Comparison of ENCODE assay signal across 11 cellular contexts in genomic region chr15:44798815-44799214, GRCh38.
A peak's percentile ranks its signal among the peaks of the same experiment; 100 is the strongest.
DNase-seq lines count a peak whose midpoint lies in the region; ATAC-seq and TF ChIP-seq lines count a peak whose summit lies in the region.
"Had no signal": no experiment of that assay in that cellular context is flagged by ENCODE, and none has a peak within 500 bp of the region (broad histone marks: within the 10 kb centered on the region; RNA-seq: fewer than 3 reads in every experiment).

No MANE protein-coding gene starts in this region.

- no peaks in the 10 kb centered on the region for H3K4me1 ChIP-seq in OCI-LY7 (ENCODE audit: insufficient read depth, low read length, poor library complexity, severe bottlenecking)
- H3K4me1 ChIP-seq in upper lobe of right lung, result no peaks in the 10 kb centered on the region

- H2AFZ ChIP-seq in OCI-LY7 (ENCODE audit: low read length), result no peak overlapping the region

- H3K27me3 ChIP-seq in upper lobe of right lung, result no peaks in the 10 kb centered on the region
- H3K27me3 ChIP-seq in CD4-positive, alpha-beta T cell (ENCODE audit: control insufficient read depth, insufficient read depth, low read length), result peaks cover 3% of the 10 kb centered on the region

- DNase-seq in stimulated activated naive CD8-positive, alpha-beta T cell treated with anti-CD3 and anti-CD28 coated beads, Interleukin-15, amount 100 ng/mL, for 72 hours, result no peak
- no peak for DNase-seq in stimulated activated naive CD8-positive, alpha-beta T cell treated with anti-CD3 and anti-CD28 coated beads, Interleukin-15, Interleukin-2, amounts not matched to agents 100 U/mL and 50 U/mL, for 24 hours
- no peak for DNase-seq in OCI-LY7 (ENCODE audit: low spot score)
- DNase-seq in upper lobe of right lung, result no peak
- no peak for DNase-seq in CD4-positive, alpha-beta T cell
- no peak for DNase-seq in NCI-H1105 (lab: John Stamatoyannopoulos, UW)
- DNase-seq: CD4-positive, CD25-positive, alpha-beta regulatory T cell; NCI-H345; stimulated activated naive B cell treated with anti-CD40 and anti-IgM and Interleukin-4, amounts not matched to agents 10 μg/mL and 1 μg/mL and 100 μg/mL, for 72 hours had no signal

- no peaks in the 10 kb centered on the region for H3K27me3 Mint-ChIP-seq in stimulated activated naive CD8-positive, alpha-beta T cell treated with anti-CD3 and anti-CD28 coated beads, Interleukin-15, amount 100 ng/mL, for 72 hours
- peaks cover 5% of the 10 kb centered on the region for H3K27me3 Mint-ChIP-seq in CD4-positive, alpha-beta T cell

- H3K4me3 ChIP-seq in OCI-LY7 (ENCODE audit: low read depth, low read length, poor library complexity, severe bottlenecking) (no peak overlapping the region), upper lobe of right lung (no peak overlapping the region)

- BruUV-seq in OCI-LY7 (replicated peaks; lab: Mats Ljungman, UMichigan), result no TSS peak

- TF ChIP-seq CTCF in OCI-LY7 (conservative IDR thresholded peaks at IDR 0.05; ENCODE audit: low read length) (peak; percentile 41; the same call in 1 of the 2 replicates), upper lobe of right lung (IDR thresholded peaks at IDR 0.05) (peak; percentile 30)
- no peak for TF ChIP-seq CTCF in CD4-positive, alpha-beta T cell (IDR thresholded peaks at IDR 0.05)

- no peak overlapping the region for H3K27ac Mint-ChIP-seq in stimulated activated naive CD8-positive, alpha-beta T cell treated with anti-CD3 and anti-CD28 coated beads, Interleukin-15, amount 100 ng/mL, for 72 hours
- H3K27ac Mint-ChIP-seq in CD4-positive, alpha-beta T cell, result no peak overlapping the region
- H3K27ac Mint-ChIP-seq: CD4-positive, CD25-positive, alpha-beta regulatory T cell; stimulated activated naive B cell treated with anti-CD40 and anti-IgM and Interleukin-4, amounts not matched to agents 10 μg/mL and 1 μg/mL and 100 μg/mL, for 72 hours had no signal

- intact Hi-C loops in OCI-LY7 (cut with micrococcal nuclease; ENCODE audit: unreplicated experiment) (no loop called here), upper lobe of right lung (cut with DNase I) (no loop called here)
- intact Hi-C loops in CD4-positive, alpha-beta T cell (cut with DNase I, micrococcal nuclease), result no loop called here

- H3K4me3 Mint-ChIP-seq in stimulated activated naive CD8-positive, alpha-beta T cell treated with anti-CD3 and anti-CD28 coated beads, Interleukin-15, amount 100 ng/mL, for 72 hours, result no peak overlapping the region
- H3K4me3 Mint-ChIP-seq in CD4-positive, alpha-beta T cell, result no peak overlapping the region
- H3K4me3 Mint-ChIP-seq: CD4-positive, CD25-positive, alpha-beta regulatory T cell; stimulated activated naive B cell treated with anti-CD40 and anti-IgM and Interleukin-4, amounts not matched to agents 10 μg/mL and 1 μg/mL and 100 μg/mL, for 72 hours had no signal

- CTCF ChIA-PET in OCI-LY7 (lab: Charles Lee; ENCODE audit: unreplicated experiment), result no interaction called here
- CTCF ChIA-PET in CD4-positive, alpha-beta T cell (lab: Charles Lee), result no interaction called here

- POLR2A ChIA-PET in OCI-LY7 (lab: Charles Lee), result interaction anchor here (0.5 to 1.0 kb wide), 3 partner anchors 202 to 223 kb away, joined by 3 to 6 read pairs (median 3); no protein-coding TSS in a partner anchor
- POLR2A ChIA-PET in CD4-positive, alpha-beta T cell (lab: Charles Lee), result no interaction called here

- H3K79me2 ChIP-seq in OCI-LY7 (ENCODE audit: insufficient read depth, low read depth, low read length), result no peaks in the 10 kb centered on the region

- ATAC-seq in stimulated activated naive CD8-positive, alpha-beta T cell treated with anti-CD3 and anti-CD28 coated beads, Interleukin-15, amount 100 ng/mL, for 72 hours, result peak; percentile 46
- ATAC-seq in stimulated activated naive CD8-positive, alpha-beta T cell treated with anti-CD3 and anti-CD28 coated beads, Interleukin-15, Interleukin-2, amounts not matched to agents 100 U/mL and 50 U/mL, for 24 hours, result no peak
- peak; percentile 20 for ATAC-seq in esophagus mucosa
- ATAC-seq in upper lobe of right lung, result no peak
- ATAC-seq in HG03469 (IDR thresholded peaks at IDR 0.05; ENCODE audit: unreplicated experiment), result no peak
- no peak for ATAC-seq in CD4-positive, alpha-beta T cell (ENCODE audit: poor library complexity)
- ATAC-seq: stimulated activated naive B cell treated with anti-CD40 and anti-IgM and Interleukin-4, amounts not matched to agents 10 μg/mL and 1 μg/mL and 100 μg/mL, for 72 hours had no signal

- H3K9me3 ChIP-seq in OCI-LY7 (ENCODE audit: low read length) (no peaks in the 10 kb centered on the region), upper lobe of right lung (no peaks in the 10 kb centered on the region)
- no peaks in the 10 kb centered on the region for H3K9me3 ChIP-seq in CD4-positive, alpha-beta T cell (ENCODE audit: control insufficient read depth, low read length)

- H4K20me1 ChIP-seq in OCI-LY7 (ENCODE audit: insufficient read depth, low read length), result no peaks in the 10 kb centered on the region

- H3K36me3 Mint-ChIP-seq in CD4-positive, alpha-beta T cell (ENCODE audit: low read depth), result no peaks in the 10 kb centered on the region
- H3K36me3 Mint-ChIP-seq: CD4-positive, CD25-positive, alpha-beta regulatory T cell; stimulated activated naive B cell treated with anti-CD40 and anti-IgM and Interleukin-4, amounts not matched to agents 10 μg/mL and 1 μg/mL and 100 μg/mL, for 72 hours had no signal

- H3K4me2 ChIP-seq in OCI-LY7 (ENCODE audit: low read length), result no peak overlapping the region

- no peaks in the 10 kb centered on the region for H3K4me1 Mint-ChIP-seq in stimulated activated naive CD8-positive, alpha-beta T cell treated with anti-CD3 and anti-CD28 coated beads, Interleukin-15, amount 100 ng/mL, for 72 hours
- H3K4me1 Mint-ChIP-seq in CD4-positive, alpha-beta T cell (ENCODE audit: low read depth), result no peaks in the 10 kb centered on the region
- H3K4me1 Mint-ChIP-seq: CD4-positive, CD25-positive, alpha-beta regulatory T cell; stimulated activated naive B cell treated with anti-CD40 and anti-IgM and Interleukin-4, amounts not matched to agents 10 μg/mL and 1 μg/mL and 100 μg/mL, for 72 hours had no signal

- no peaks in the 10 kb centered on the region for H3K9me3 Mint-ChIP-seq in stimulated activated naive CD8-positive, alpha-beta T cell treated with anti-CD3 and anti-CD28 coated beads, Interleukin-15, amount 100 ng/mL, for 72 hours
- H3K9me3 Mint-ChIP-seq in CD4-positive, alpha-beta T cell, result no peaks in the 10 kb centered on the region
- H3K9me3 Mint-ChIP-seq: CD4-positive, CD25-positive, alpha-beta regulatory T cell; stimulated activated naive B cell treated with anti-CD40 and anti-IgM and Interleukin-4, amounts not matched to agents 10 μg/mL and 1 μg/mL and 100 μg/mL, for 72 hours had no signal

- no peak overlapping the region for H3K27ac ChIP-seq in OCI-LY7 (ENCODE audit: low read depth, low read length, poor library complexity, severe bottlenecking)
- H3K27ac ChIP-seq in upper lobe of right lung, result no peak overlapping the region
- no peak overlapping the region for H3K27ac ChIP-seq in CD4-positive, alpha-beta T cell (ENCODE audit: low read depth, low read length)

- no peaks in the 10 kb centered on the region for H3K9me2 ChIP-seq in OCI-LY7 (ENCODE audit: insufficient read depth, low read length)

- H3K36me3 ChIP-seq in OCI-LY7 (ENCODE audit: insufficient read depth, low read length), result no peaks in the 10 kb centered on the region
- H3K36me3 ChIP-seq in upper lobe of right lung, result no peaks in the 10 kb centered on the region

Comparison
In these comparisons a context has a peak if more than half of its experiments do, and no peak if none do; other contexts are left out.
1. ATAC-seq: peak in stimulated activated naive CD8-positive, alpha-beta T cell treated with anti-CD3 and anti-CD28 coated beads, Interleukin-15, amount 100 ng/mL, for 72 hours (single experiment) and esophagus mucosa (single experiment); none in stimulated activated naive CD8-positive, alpha-beta T cell treated with anti-CD3 and anti-CD28 coated beads, Interleukin-15, Interleukin-2, amounts not matched to agents 100 U/mL and 50 U/mL, for 24 hours (single experiment), upper lobe of right lung (single experiment), HG03469 (single experiment) and CD4-positive, alpha-beta T cell (single experiment).